ENCODE assay signal across 25 cellular contexts in the genomic region with DNA sequence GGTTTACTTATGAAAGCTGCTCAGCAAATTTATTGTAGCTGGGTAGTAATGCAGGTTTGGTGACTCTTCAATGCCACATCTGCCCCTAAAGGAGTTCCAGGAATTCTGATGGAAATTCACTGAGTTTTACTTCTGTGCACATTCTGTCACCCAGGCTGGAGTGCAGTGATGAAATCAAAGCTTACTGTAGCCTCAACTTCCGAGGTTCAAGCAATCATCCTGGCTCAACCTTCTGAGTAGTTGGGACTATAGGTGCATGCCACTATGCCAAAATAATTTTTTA.
"Had no signal": no experiment of that assay in that cellular context is flagged by ENCODE, and none has a peak within 500 bp of the region (broad histone marks: within the 10 kb centered on the region; RNA-seq: fewer than 3 reads in every experiment).

No MANE protein-coding gene starts in this region.

- H3K27ac ChIP-seq: KMS-11, SJSA1, SK-N-MC had no signal

- H3K36me3 ChIP-seq: SJSA1 had no signal

- DNase-seq: Kasumi-1, MM.1S, NCI-H1092 treated with DMSO at 0.1 percent for 48 hours, NCI-H1436, NCI-H187, NCI-H2029, NCI-H2081 treated with DMSO at 0.1 percent for 48 hours, NCI-H2171, NCI-H226, NCI-H446, NCI-H510A, NCI-H524 treated with DMSO at 0.1 percent for 48 hours, NCI-H69, NCI-H774, Right ventricle myocardium superior, RPMI8226, SIG-M5, SW 1271 had no signal

- FAIRE-seq: HepG2, K562, RCC 7860 had no signal

- H3K9ac ChIP-seq: KMS-11 had no signal

- H3K36me3 Mint-ChIP-seq: IgD-negative memory B cell had no signal

- H3K4me3 ChIP-seq: K562, SJSA1, SK-N-MC had no signal

- H3K9me3 ChIP-seq: SJSA1 had no signal

- H3K27ac Mint-ChIP-seq: IgD-negative memory B cell had no signal

- H3K27me3 ChIP-seq: SJSA1 had no signal

- H3K4me3 Mint-ChIP-seq: IgD-negative memory B cell had no signal

- ATAC-seq: HepG2, K562 had no signal

- H3K4me2 ChIP-seq: KMS-11 had no signal
